In the genomic region with DNA sequence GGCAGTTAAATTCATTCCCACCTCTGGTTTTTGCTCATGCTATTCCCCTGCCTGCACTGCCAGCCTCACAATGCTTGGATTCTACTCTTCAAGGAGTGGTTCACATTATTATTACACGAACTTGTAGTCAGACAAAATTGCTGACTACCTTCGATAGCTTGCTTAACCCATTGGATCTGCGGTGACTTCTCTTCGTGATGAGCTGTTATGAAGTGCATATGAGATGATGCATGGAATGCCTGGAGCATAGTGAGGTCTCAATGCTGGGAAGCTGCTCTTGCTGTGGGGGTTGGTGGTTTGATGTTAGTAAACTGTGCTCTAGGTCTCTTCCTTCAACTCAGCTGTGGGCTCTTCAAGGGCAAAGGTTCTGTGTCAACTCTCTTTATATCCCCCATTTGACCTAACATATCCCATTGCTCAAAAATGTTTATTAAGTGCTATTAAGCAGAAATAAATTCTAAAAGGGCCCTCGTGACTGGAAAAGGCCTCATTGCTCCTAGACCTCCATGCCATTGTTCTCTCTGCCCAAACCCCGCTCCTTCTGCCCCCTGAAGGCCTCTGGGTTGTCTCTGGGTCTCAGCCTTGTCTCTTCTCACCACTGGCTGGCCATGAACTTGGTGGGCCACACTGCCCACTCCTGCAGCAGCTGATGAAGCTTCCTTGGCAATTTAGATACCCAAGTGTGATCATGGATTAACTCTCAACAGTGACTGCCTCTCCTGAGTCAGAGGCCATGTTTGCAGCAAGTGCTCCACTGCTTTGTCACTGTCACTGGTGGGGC, we compare ENCODE assay signal across 29 cellular contexts. TPM values are rescaled to one million over a fixed set of nuclear protein-coding genes. Genes with fewer than 3 reads are reported as not detected.
A peak's percentile ranks its signal among the peaks of the same experiment; 100 is the strongest.
DNase-seq lines count a peak whose midpoint lies in the region; ATAC-seq and TF ChIP-seq lines count a peak whose summit lies in the region.
"Had no signal": no experiment of that assay in that cellular context is flagged by ENCODE, and none has a peak within 500 bp of the region (broad histone marks: within the 10 kb centered on the region; RNA-seq: fewer than 3 reads in every experiment).

No MANE protein-coding gene starts in this region.

- H2BK5ac ChIP-seq in IMR-90 (ENCODE audit: low read depth, low read length, poor library complexity, severe bottlenecking): no peak overlapping the region

- peaks cover 6% of the 10 kb centered on the region for H3K9me1 ChIP-seq in IMR-90 (ENCODE audit: insufficient read depth, low read length)

- H4K5ac ChIP-seq in IMR-90 (ENCODE audit: low read depth, low read length): no peak overlapping the region; the same call in 1 of the 2 replicates

- WGBS in IMR-90 (ENCODE audit: extremely low coverage in 2 of 2, insufficient read length in 1 of 2), 2 experiments: 40% methylated on average over 1 of the region's 6 CpGs; no CpG with 5 or more reads in 1 of the 2 experiments
- WGBS in esophagus muscularis mucosa: 89% methylated on average over 6 of the region's 6 CpGs
- 87% methylated on average over 6 of the region's 6 CpGs for WGBS in sigmoid colon, 2 donors

- no peak for TF ChIP-seq RAD21 in IMR-90 (IDR thresholded peaks at IDR 0.05; ENCODE audit: low read length)

- no peak overlapping the region for H3K23ac ChIP-seq in IMR-90 (ENCODE audit: low read depth, low read length)

- TF ChIP-seq POLR2A in IMR-90 (IDR thresholded peaks at IDR 0.05; ENCODE audit: low read depth, low read length) (no peak), esophagus muscularis mucosa (IDR thresholded peaks at IDR 0.05; ENCODE audit: low read depth) (no peak), sigmoid colon (IDR thresholded peaks at IDR 0.05) (no peak)

- no peaks in the 10 kb centered on the region for H3K36me3 Mint-ChIP-seq in activated CD8-positive, alpha-beta memory T cell treated with anti-CD3 and anti-CD28 coated beads, Interleukin-2, amount 10 ng/mL, durations not matched to agents 7 days and 5 days
- no peaks in the 10 kb centered on the region for H3K36me3 Mint-ChIP-seq in CD8-positive, alpha-beta memory T cell
- H3K36me3 Mint-ChIP-seq: WTC11 had no signal

- intact Hi-C loops in IMR-90 (cut with micrococcal nuclease): no loop called here
- intact Hi-C loops in esophagus muscularis mucosa (cut with DNase I): loop anchor here (10.0 kb wide), 1 partner anchor 99 kb away; no protein-coding TSS in a partner anchor
- intact Hi-C loops in sigmoid colon (cut with DNase I): no loop called here

- H4K20me1 ChIP-seq in IMR-90 (ENCODE audit: insufficient read depth, low read length): no peaks in the 10 kb centered on the region
- H4K20me1 ChIP-seq: BLaER1 had no signal

- H3K18ac ChIP-seq in IMR-90 (ENCODE audit: low read depth, low read length): peak overlapping the region; percentile 27; the same call in 1 of the 2 replicates

- no peak overlapping the region for H3K4me2 ChIP-seq in IMR-90 (ENCODE audit: low read depth, low read length)
- H3K4me2 ChIP-seq: BLaER1, GM23338 had no signal

- no peak overlapping the region for H3K4me3 Mint-ChIP-seq in activated CD8-positive, alpha-beta memory T cell treated with anti-CD3 and anti-CD28 coated beads, Interleukin-2, amount 10 ng/mL, durations not matched to agents 7 days and 5 days
- H3K4me3 Mint-ChIP-seq in CD8-positive, alpha-beta memory T cell: no peak overlapping the region
- H3K4me3 Mint-ChIP-seq: activated CD4-positive, alpha-beta T cell treated with anti-CD3 and anti-CD28 coated beads, Interleukin-2, amount 10 ng/mL, durations not matched to agents 7 days and 5 days; activated naive CD4-positive, alpha-beta T cell treated with anti-CD3 and anti-CD28 coated beads for 36 hours; activated T-helper 1 cell treated with anti-CD3 and anti-CD28 coated beads, Interleukin-12 subunit alpha, Interleukin-12 subunit beta, Interleukin-2, Interleukin-4 antibody, amounts not matched to agents 30 ng/mL and 10 ng/mL and 1 ng/mL, durations not matched to agents 14 hours and 24 hours and 36 hours; effector memory CD8-positive, alpha-beta T cell; GM23338; stimulated activated naive CD8-positive, alpha-beta T cell treated with anti-CD3 and anti-CD28 coated beads, Interleukin-15, Interleukin-2, amounts not matched to agents 100 ng/mL and 50 ng/mL, for 24 hours; WTC11 had no signal

- H3K14ac ChIP-seq in IMR-90 (replicated peaks; ENCODE audit: low read depth, low read length): 0 out of 2 replicates have a peak overlapping the region, but pooled peaks have one; percentile 27

- H3K27ac ChIP-seq in IMR-90 (ENCODE audit: insufficient read depth, low read length) (no peak overlapping the region), esophagus muscularis mucosa (replicated peaks in 1 of 4) (no peak overlapping the region), sigmoid colon (no peak overlapping the region)
- no peak overlapping the region for H3K27ac ChIP-seq in CD8-positive, alpha-beta memory T cell (ENCODE audit: low read depth, low read length)
- H3K27ac ChIP-seq: adrenal gland, BLaER1, brain microvascular endothelial cell, neutrophil had no signal

- H3K27me3 ChIP-seq in IMR-90 (ENCODE audit: control insufficient read depth, insufficient read depth, low read length): peaks cover 1% of the 10 kb centered on the region; the same call in 1 of the 2 replicates
- H3K27me3 ChIP-seq in esophagus muscularis mucosa: peaks cover 0 to 6% (median 0%) of the 10 kb centered on the region in 4 donors
- H3K27me3 ChIP-seq in sigmoid colon: peaks cover 0 to 5% (median 0%) of the 10 kb centered on the region in 3 donors
- peaks cover 6% of the 10 kb centered on the region for H3K27me3 ChIP-seq in CD8-positive, alpha-beta memory T cell (ENCODE audit: insufficient read depth, low read length, poor library complexity, severe bottlenecking)
- H3K27me3 ChIP-seq: adrenal gland had no signal

- H4K8ac ChIP-seq in IMR-90 (ENCODE audit: low read depth in 2 of 2, low read length in 2 of 2): no peak overlapping the region

- no peaks in the 10 kb centered on the region for H3K9me3 ChIP-seq in IMR-90 (ENCODE audit: control insufficient read depth, insufficient read depth, low read length)
- no peaks in the 10 kb centered on the region for H3K9me3 ChIP-seq in esophagus muscularis mucosa
- no peaks in the 10 kb centered on the region for H3K9me3 ChIP-seq in sigmoid colon
- H3K9me3 ChIP-seq in CD8-positive, alpha-beta memory T cell (ENCODE audit: low read length): no peaks in the 10 kb centered on the region
- H3K9me3 ChIP-seq: adrenal gland, neutrophil had no signal

- no peak overlapping the region for H3K56ac ChIP-seq in IMR-90 (ENCODE audit: extremely low read depth, insufficient read depth, low read length)

- H3K27me3 Mint-ChIP-seq in activated CD8-positive, alpha-beta memory T cell treated with anti-CD3 and anti-CD28 coated beads, Interleukin-2, amount 10 ng/mL, durations not matched to agents 7 days and 5 days: peaks cover 33% of the 10 kb centered on the region
- H3K27me3 Mint-ChIP-seq in CD8-positive, alpha-beta memory T cell: peaks cover 15 to 21% of the 10 kb centered on the region in 2 donors

- TF ChIP-seq EP300 in esophagus muscularis mucosa (IDR thresholded peaks at IDR 0.05) (no peak), sigmoid colon (IDR thresholded peaks at IDR 0.05) (no peak)

- H3K9me3 Mint-ChIP-seq in activated CD8-positive, alpha-beta memory T cell treated with anti-CD3 and anti-CD28 coated beads, Interleukin-2, amount 10 ng/mL, durations not matched to agents 7 days and 5 days (ENCODE audit: low read depth): no peaks in the 10 kb centered on the region
- H3K9me3 Mint-ChIP-seq in CD8-positive, alpha-beta memory T cell: peaks cover 0 to 2% (median 0%) of the 10 kb centered on the region in 5 donors
- H3K9me3 Mint-ChIP-seq: activated CD4-positive, alpha-beta T cell treated with anti-CD3 and anti-CD28 coated beads, Interleukin-2, amount 10 ng/mL, durations not matched to agents 7 days and 5 days; activated naive CD4-positive, alpha-beta T cell treated with anti-CD3 and anti-CD28 coated beads for 36 hours; activated T-helper 1 cell treated with anti-CD3 and anti-CD28 coated beads, Interleukin-12 subunit alpha, Interleukin-12 subunit beta, Interleukin-2, Interleukin-4 antibody, amounts not matched to agents 30 ng/mL and 10 ng/mL and 1 ng/mL, durations not matched to agents 14 hours and 24 hours and 36 hours; effector memory CD8-positive, alpha-beta T cell; GM23338; stimulated activated naive CD8-positive, alpha-beta T cell treated with anti-CD3 and anti-CD28 coated beads, Interleukin-15, Interleukin-2, amounts not matched to agents 100 ng/mL and 50 ng/mL, for 24 hours; WTC11 had no signal

- H2BK120ac ChIP-seq in IMR-90 (ENCODE audit: low read depth, low read length): no peak overlapping the region

- dilution Hi-C loops in IMR-90 (cut with HindIII; ENCODE audit: low sequenced_read_pairs, unreplicated experiment): no loop called here

- H3K4me3 ChIP-seq in IMR-90 (ENCODE audit: insufficient read depth, low read depth, low read length): no peak overlapping the region
- no peak overlapping the region for H3K4me3 ChIP-seq in esophagus muscularis mucosa
- H3K4me3 ChIP-seq in sigmoid colon: no peak overlapping the region
- no peak overlapping the region for H3K4me3 ChIP-seq in CD8-positive, alpha-beta memory T cell (ENCODE audit: low read length)
- H3K4me3 ChIP-seq: adrenal gland, BLaER1, GM23338, skin epidermis had no signal

- H3K27ac Mint-ChIP-seq in activated CD8-positive, alpha-beta memory T cell treated with anti-CD3 and anti-CD28 coated beads, Interleukin-2, amount 10 ng/mL, durations not matched to agents 7 days and 5 days: no peak overlapping the region
- H3K27ac Mint-ChIP-seq in CD8-positive, alpha-beta memory T cell: no peak overlapping the region
- H3K27ac Mint-ChIP-seq: activated CD4-positive, alpha-beta T cell treated with anti-CD3 and anti-CD28 coated beads, Interleukin-2, amount 10 ng/mL, durations not matched to agents 7 days and 5 days; activated naive CD4-positive, alpha-beta T cell treated with anti-CD3 and anti-CD28 coated beads for 36 hours; activated T-helper 1 cell treated with anti-CD3 and anti-CD28 coated beads, Interleukin-12 subunit alpha, Interleukin-12 subunit beta, Interleukin-2, Interleukin-4 antibody, amounts not matched to agents 30 ng/mL and 10 ng/mL and 1 ng/mL, durations not matched to agents 14 hours and 24 hours and 36 hours; effector memory CD8-positive, alpha-beta T cell; GM23338; stimulated activated naive CD8-positive, alpha-beta T cell treated with anti-CD3 and anti-CD28 coated beads, Interleukin-15, Interleukin-2, amounts not matched to agents 100 ng/mL and 50 ng/mL, for 24 hours; WTC11 had no signal

- H4K91ac ChIP-seq in IMR-90 (ENCODE audit: insufficient read depth, low read depth, low read length): no peak overlapping the region; the same call in 1 of the 2 replicates

- H3K79me1 ChIP-seq in IMR-90 (ENCODE audit: low read depth in 1 of 2, low read length in 2 of 2): no peaks in the 10 kb centered on the region

- TF ChIP-seq CTCF in IMR-90 (conservative IDR thresholded peaks at IDR 0.05; ENCODE audit: low read depth, low read length): no peak
- TF ChIP-seq CTCF in esophagus muscularis mucosa (IDR thresholded peaks at IDR 0.05): no peak
- TF ChIP-seq CTCF in sigmoid colon (IDR thresholded peaks at IDR 0.05): no peak

- H3K4ac ChIP-seq in IMR-90 (ENCODE audit: low read depth, low read length): no peak overlapping the region

- peak; percentile 22 for DNase-seq in activated CD8-positive, alpha-beta memory T cell treated with anti-CD3 and anti-CD28 coated beads, Interleukin-2, amount 10 ng/mL, durations not matched to agents 7 days and 5 days
- no peak for DNase-seq in activated CD8-positive, alpha-beta memory T cell treated with anti-CD3 and anti-CD28 coated beads, Interleukin-2, amount 50 U/mL, for 4 hours
- peak; percentile 75 for DNase-seq in IMR-90
- peak; percentile 85 for DNase-seq in esophagus muscularis mucosa (ENCODE audit: extremely low spot score)
- DNase-seq in sigmoid colon: peak; percentile 11
- DNase-seq in CD8-positive, alpha-beta memory T cell: no peak
- no peak for DNase-seq in SKM-1 treated with dmso at 0.1 percent for 144 hours (lab: John Stamatoyannopoulos, UW; ENCODE audit: unreplicated experiment)
- no peak for DNase-seq in cerebellar nuclear complex (lab: John Stamatoyannopoulos, UW)
- DNase-seq: activated CD4-positive, alpha-beta T cell treated with anti-CD3 and anti-CD28 coated beads, Interleukin-2, amount 10 ng/mL, durations not matched to agents 7 days and 5 days; activated naive CD4-positive, alpha-beta T cell treated with anti-CD3 and anti-CD28 coated beads for 36 hours; adrenal gland; brain microvascular endothelial cell; cortex of kidney; effector memory CD8-positive, alpha-beta T cell; foreskin melanocyte; NCI-H1092 treated with DMSO at 0.1 percent for 48 hours; NCI-H1930; NCI-H526; SHP77 treated with DMSO at 0.1 percent for 48 hours; SW 1271; T-helper 9 cell had no signal

- H3K4me1 Mint-ChIP-seq in activated CD8-positive, alpha-beta memory T cell treated with anti-CD3 and anti-CD28 coated beads, Interleukin-2, amount 10 ng/mL, durations not matched to agents 7 days and 5 days: peaks cover 2% of the 10 kb centered on the region
- H3K4me1 Mint-ChIP-seq in CD8-positive, alpha-beta memory T cell: peaks cover 0 to 2% (median 2%) of the 10 kb centered on the region in 3 donors

- peak overlapping the region; percentile 1 for H2AFZ ChIP-seq in IMR-90 (replicated peaks; ENCODE audit: low read length, poor library complexity)
- H2AFZ ChIP-seq: GM23338 had no signal

- H2BK20ac ChIP-seq in IMR-90 (ENCODE audit: low read depth, low read length): no peak overlapping the region

- H2AK9ac ChIP-seq in IMR-90 (replicated peaks; ENCODE audit: low read depth, low read length, poor library complexity): peak overlapping the region; percentile 51

- CTCF ChIA-PET in activated CD8-positive, alpha-beta memory T cell treated with anti-CD3 and anti-CD28 coated beads, Interleukin-2, amount 10 ng/mL, durations not matched to agents 7 days and 5 days (lab: Charles Lee): no interaction called here
- CTCF ChIA-PET in IMR-90 (lab: Yijun Ruan, JAX): no interaction called here
- CTCF ChIA-PET in CD8-positive, alpha-beta memory T cell (lab: Charles Lee): no interaction called here

- in situ Hi-C loops in IMR-90 (cut with MboI; ENCODE audit: low sequenced_read_pairs): no loop called here

- no TSS peak for BruUV-seq in IMR-90 (replicated peaks; lab: Mats Ljungman, UMichigan)

- H3K4me1 ChIP-seq in IMR-90 (ENCODE audit: control insufficient read depth, insufficient read depth, low read length) (peaks cover 2% of the 10 kb centered on the region; the same call in 1 of the 2 replicates), esophagus muscularis mucosa (peaks cover 6 to 21% (median 18%) of the 10 kb centered on the region in 4 donors), sigmoid colon (peaks cover 0 to 15% (median 12%) of the 10 kb centered on the region in 4 donors)
- no peaks in the 10 kb centered on the region for H3K4me1 ChIP-seq in CD8-positive, alpha-beta memory T cell (ENCODE audit: insufficient read depth, low read length)
- H3K4me1 ChIP-seq: adrenal gland, BLaER1 had no signal

- ATAC-seq in activated CD8-positive, alpha-beta memory T cell treated with anti-CD3 and anti-CD28 coated beads, Interleukin-2, amount 10 ng/mL, durations not matched to agents 7 days and 5 days: no peak
- peak; percentile 58 for ATAC-seq in IMR-90 (ENCODE audit: low read depth)
- ATAC-seq: effector memory CD8-positive, alpha-beta T cell; GM23338; Panc1; WTC11 had no signal

- POLR2A ChIA-PET in IMR-90 (lab: Charles Lee; ENCODE audit: unreplicated experiment): interaction anchor here (0.6 kb wide), 1 partner anchor 60 kb away, joined by 3 read pairs; no protein-coding TSS in a partner anchor
- POLR2A ChIA-PET in CD8-positive, alpha-beta memory T cell (lab: Charles Lee): no interaction called here

- H2AK5ac ChIP-seq in IMR-90 (ENCODE audit: low read depth, low read length): no peak overlapping the region

- H3K36me3 ChIP-seq in IMR-90 (ENCODE audit: control insufficient read depth, insufficient read depth, low read length) (no peaks in the 10 kb centered on the region), esophagus muscularis mucosa (no peaks in the 10 kb centered on the region), sigmoid colon (no peaks in the 10 kb centered on the region)
- H3K36me3 ChIP-seq in CD8-positive, alpha-beta memory T cell (ENCODE audit: insufficient read depth, low read length): no peaks in the 10 kb centered on the region
- H3K36me3 ChIP-seq: adrenal gland, BLaER1, brain microvascular endothelial cell, neutrophil had no signal

- 0 out of 3 replicates have a peak overlapping the region, but pooled peaks have one; percentile 17 for H2BK15ac ChIP-seq in IMR-90 (ENCODE audit: low read depth, low read length)

- H3K9ac ChIP-seq in IMR-90 (ENCODE audit: low read depth, low read length): no peak overlapping the region
- H3K9ac ChIP-seq: BLaER1 had no signal

RNA-seq across cellular contexts. Expression of a gene that starts 4.5 kb away (rescaled TPM):
- total RNA-seq in activated CD8-positive, alpha-beta memory T cell treated with anti-CD3 and anti-CD28 coated beads, Interleukin-2, amount 10 ng/mL, durations not matched to agents 7 days and 5 days: not detected
- under 0.01 TPM in 2 replicates for total RNA-seq in IMR-90 (2012; rRNA removed)
- 1.2 and 1.5 TPM in 2 replicates for polyA plus RNA-seq in IMR-90 (2012; rRNA removed)
- polyA plus RNA-seq in IMR-90 (2012; cell fraction: cytosol; rRNA removed): 0.26 and 1.0 TPM in 2 replicates
- polyA plus RNA-seq in IMR-90 (2012; cell fraction: nucleus; rRNA removed; ENCODE audit: low replicate concordance): 1.7 TPM in 2 replicates
- 10 to 100 TPM in 3 of 4 donors, 1 to 10 TPM in 1; 8.3 to 17.6 (median 13.8) TPM for total RNA-seq in esophagus muscularis mucosa
- 1 to 10 TPM; 3.3 to 10.0 (median 6.8) TPM for total RNA-seq in sigmoid colon
- 10 to 100 TPM in 1 of 3 donors, 1 to 10 TPM in 2; 1.8 to 22.1 (median 3.2) TPM for polyA plus RNA-seq in sigmoid colon
- total RNA-seq in CD8-positive, alpha-beta memory T cell: not detected
- not detected for polyA plus RNA-seq in CD8-positive, alpha-beta memory T cell
- total RNA-seq: activated CD4-positive, alpha-beta T cell treated with anti-CD3 and anti-CD28 coated beads, Interleukin-2, amount 10 ng/mL, durations not matched to agents 7 days and 5 days; activated naive CD4-positive, alpha-beta T cell treated with anti-CD3 and anti-CD28 coated beads for 36 hours; activated T-helper 1 cell treated with anti-CD3 and anti-CD28 coated beads, Interleukin-12 subunit alpha, Interleukin-12 subunit beta, Interleukin-2, Interleukin-4 antibody, amounts not matched to agents 30 ng/mL and 10 ng/mL and 1 ng/mL, durations not matched to agents 14 hours and 24 hours and 36 hours had no signal

Comparison
In these comparisons a context has a peak if more than half of its experiments do, and no peak if none do; other contexts are left out.
1. DNase-seq: peak in activated CD8-positive, alpha-beta memory T cell treated with anti-CD3 and anti-CD28 coated beads, Interleukin-2, amount 10 ng/mL, durations not matched to agents 7 days and 5 days (single experiment), IMR-90 (single experiment), esophagus muscularis mucosa (single experiment) and sigmoid colon (single experiment); none in activated CD8-positive, alpha-beta memory T cell treated with anti-CD3 and anti-CD28 coated beads, Interleukin-2, amount 50 U/mL, for 4 hours (single experiment), CD8-positive, alpha-beta memory T cell (0 of 5), SKM-1 treated with dmso at 0.1 percent for 144 hours (single experiment) and cerebellar nuclear complex (0 of 2).